ENCODE assay signal across 2 cellular contexts in the genomic region with DNA sequence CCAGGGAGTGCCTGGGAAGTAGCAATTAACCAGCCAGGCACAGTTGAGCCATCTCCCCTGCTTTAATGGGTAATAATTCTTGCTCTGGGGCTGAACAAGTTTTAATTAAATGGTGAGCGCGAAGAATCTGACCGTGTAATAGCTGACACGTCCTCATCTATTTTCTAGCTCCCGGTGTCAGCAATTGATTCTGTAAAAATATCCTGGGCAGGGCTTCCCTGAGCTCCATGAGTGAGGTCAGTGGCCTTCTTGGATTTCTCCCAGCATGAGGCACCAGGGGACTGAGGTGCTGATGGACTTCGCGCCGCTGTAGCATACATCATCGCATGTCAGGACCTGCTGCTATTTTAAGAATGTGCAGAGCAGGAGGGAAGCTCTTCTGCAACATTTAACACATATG.
TF ChIP-seq lines count a peak whose summit lies in the region.

No MANE protein-coding gene starts in this region.

TF ChIP-seq in IMR-90, 13 proteins besides CTCF, POLR2A, EP300 and RAD21 (continued from another document):
- TF ChIP-seq, protein P1, sequence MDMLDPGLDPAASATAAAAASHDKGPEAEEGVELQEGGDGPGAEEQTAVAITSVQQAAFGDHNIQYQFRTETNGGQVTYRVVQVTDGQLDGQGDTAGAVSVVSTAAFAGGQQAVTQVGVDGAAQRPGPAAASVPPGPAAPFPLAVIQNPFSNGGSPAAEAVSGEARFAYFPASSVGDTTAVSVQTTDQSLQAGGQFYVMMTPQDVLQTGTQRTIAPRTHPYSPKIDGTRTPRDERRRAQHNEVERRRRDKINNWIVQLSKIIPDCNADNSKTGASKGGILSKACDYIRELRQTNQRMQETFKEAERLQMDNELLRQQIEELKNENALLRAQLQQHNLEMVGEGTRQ (IDR thresholded peaks at IDR 0.05; ENCODE audit: low read depth, low read length), result no peak
- TF ChIP-seq, protein P2, sequence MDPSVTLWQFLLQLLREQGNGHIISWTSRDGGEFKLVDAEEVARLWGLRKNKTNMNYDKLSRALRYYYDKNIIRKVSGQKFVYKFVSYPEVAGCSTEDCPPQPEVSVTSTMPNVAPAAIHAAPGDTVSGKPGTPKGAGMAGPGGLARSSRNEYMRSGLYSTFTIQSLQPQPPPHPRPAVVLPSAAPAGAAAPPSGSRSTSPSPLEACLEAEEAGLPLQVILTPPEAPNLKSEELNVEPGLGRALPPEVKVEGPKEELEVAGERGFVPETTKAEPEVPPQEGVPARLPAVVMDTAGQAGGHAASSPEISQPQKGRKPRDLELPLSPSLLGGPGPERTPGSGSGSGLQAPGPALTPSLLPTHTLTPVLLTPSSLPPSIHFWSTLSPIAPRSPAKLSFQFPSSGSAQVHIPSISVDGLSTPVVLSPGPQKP (IDR thresholded peaks at IDR 0.05; ENCODE audit: borderline replicate concordance, low read depth, low read length), result no peak
- TF ChIP-seq MAZ (IDR thresholded peaks at IDR 0.05; ENCODE audit: borderline replicate concordance, low read depth, low read length) (no peak), MXI1 (IDR thresholded peaks at IDR 0.05; ENCODE audit: borderline replicate concordance, low read depth, low read length) (no peak), CEBPB (IDR thresholded peaks at IDR 0.05; ENCODE audit: low read depth, low read length) (no peak), BHLHE40 (IDR thresholded peaks at IDR 0.05; ENCODE audit: low read depth, low read length) (no peak), RCOR1 (IDR thresholded peaks at IDR 0.05; ENCODE audit: insufficient replicate concordance, low read length) (no peak), CHD1 (IDR thresholded peaks at IDR 0.05; ENCODE audit: low read depth, low read length) (no peak), SMC3 (IDR thresholded peaks at IDR 0.05; ENCODE audit: low read depth, low read length) (no peak)
TF ChIP-seq in IMR-90: peak in this region for 0.

TF ChIP-seq in WTC11, 78 proteins besides CTCF, POLR2A, EP300 and RAD21:
- TF ChIP-seq, protein P3, sequence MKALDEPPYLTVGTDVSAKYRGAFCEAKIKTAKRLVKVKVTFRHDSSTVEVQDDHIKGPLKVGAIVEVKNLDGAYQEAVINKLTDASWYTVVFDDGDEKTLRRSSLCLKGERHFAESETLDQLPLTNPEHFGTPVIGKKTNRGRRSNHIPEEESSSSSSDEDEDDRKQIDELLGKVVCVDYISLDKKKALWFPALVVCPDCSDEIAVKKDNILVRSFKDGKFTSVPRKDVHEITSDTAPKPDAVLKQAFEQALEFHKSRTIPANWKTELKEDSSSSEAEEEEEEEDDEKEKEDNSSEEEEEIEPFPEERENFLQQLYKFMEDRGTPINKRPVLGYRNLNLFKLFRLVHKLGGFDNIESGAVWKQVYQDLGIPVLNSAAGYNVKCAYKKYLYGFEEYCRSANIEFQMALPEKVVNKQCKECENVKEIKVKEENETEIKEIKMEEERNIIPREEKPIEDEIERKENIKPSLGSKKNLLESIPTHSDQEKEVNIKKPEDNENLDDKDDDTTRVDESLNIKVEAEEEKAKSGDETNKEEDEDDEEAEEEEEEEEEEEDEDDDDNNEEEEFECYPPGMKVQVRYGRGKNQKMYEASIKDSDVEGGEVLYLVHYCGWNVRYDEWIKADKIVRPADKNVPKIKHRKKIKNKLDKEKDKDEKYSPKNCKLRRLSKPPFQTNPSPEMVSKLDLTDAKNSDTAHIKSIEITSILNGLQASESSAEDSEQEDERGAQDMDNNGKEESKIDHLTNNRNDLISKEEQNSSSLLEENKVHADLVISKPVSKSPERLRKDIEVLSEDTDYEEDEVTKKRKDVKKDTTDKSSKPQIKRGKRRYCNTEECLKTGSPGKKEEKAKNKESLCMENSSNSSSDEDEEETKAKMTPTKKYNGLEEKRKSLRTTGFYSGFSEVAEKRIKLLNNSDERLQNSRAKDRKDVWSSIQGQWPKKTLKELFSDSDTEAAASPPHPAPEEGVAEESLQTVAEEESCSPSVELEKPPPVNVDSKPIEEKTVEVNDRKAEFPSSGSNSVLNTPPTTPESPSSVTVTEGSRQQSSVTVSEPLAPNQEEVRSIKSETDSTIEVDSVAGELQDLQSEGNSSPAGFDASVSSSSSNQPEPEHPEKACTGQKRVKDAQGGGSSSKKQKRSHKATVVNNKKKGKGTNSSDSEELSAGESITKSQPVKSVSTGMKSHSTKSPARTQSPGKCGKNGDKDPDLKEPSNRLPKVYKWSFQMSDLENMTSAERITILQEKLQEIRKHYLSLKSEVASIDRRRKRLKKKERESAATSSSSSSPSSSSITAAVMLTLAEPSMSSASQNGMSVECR (CRISPR knock-in tag; IDR thresholded peaks at IDR 0.05; ENCODE audit: borderline replicate concordance), result no peak
- TF ChIP-seq, protein P4, sequence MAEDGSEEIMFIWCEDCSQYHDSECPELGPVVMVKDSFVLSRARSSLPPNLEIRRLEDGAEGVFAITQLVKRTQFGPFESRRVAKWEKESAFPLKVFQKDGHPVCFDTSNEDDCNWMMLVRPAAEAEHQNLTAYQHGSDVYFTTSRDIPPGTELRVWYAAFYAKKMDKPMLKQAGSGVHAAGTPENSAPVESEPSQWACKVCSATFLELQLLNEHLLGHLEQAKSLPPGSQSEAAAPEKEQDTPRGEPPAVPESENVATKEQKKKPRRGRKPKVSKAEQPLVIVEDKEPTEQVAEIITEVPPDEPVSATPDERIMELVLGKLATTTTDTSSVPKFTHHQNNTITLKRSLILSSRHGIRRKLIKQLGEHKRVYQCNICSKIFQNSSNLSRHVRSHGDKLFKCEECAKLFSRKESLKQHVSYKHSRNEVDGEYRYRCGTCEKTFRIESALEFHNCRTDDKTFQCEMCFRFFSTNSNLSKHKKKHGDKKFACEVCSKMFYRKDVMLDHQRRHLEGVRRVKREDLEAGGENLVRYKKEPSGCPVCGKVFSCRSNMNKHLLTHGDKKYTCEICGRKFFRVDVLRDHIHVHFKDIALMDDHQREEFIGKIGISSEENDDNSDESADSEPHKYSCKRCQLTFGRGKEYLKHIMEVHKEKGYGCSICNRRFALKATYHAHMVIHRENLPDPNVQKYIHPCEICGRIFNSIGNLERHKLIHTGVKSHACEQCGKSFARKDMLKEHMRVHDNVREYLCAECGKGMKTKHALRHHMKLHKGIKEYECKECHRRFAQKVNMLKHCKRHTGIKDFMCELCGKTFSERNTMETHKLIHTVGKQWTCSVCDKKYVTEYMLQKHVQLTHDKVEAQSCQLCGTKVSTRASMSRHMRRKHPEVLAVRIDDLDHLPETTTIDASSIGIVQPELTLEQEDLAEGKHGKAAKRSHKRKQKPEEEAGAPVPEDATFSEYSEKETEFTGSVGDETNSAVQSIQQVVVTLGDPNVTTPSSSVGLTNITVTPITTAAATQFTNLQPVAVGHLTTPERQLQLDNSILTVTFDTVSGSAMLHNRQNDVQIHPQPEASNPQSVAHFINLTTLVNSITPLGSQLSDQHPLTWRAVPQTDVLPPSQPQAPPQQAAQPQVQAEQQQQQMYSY (CRISPR knock-in tag; IDR thresholded peaks at IDR 0.05), result no peak
- TF ChIP-seq JUN (CRISPR knock-in tag; IDR thresholded peaks at IDR 0.05) (no peak), ATF1 (CRISPR knock-in tag; IDR thresholded peaks at IDR 0.05) (no peak), SP1 (CRISPR knock-in tag; conservative IDR thresholded peaks at IDR 0.05) (no peak), ETV6 (CRISPR knock-in tag; IDR thresholded peaks at IDR 0.05) (no peak), SOX15 (CRISPR knock-in tag; IDR thresholded peaks at IDR 0.05) (no peak), ZNF416 (CRISPR knock-in tag; IDR thresholded peaks at IDR 0.05) (no peak), IRF2 (CRISPR knock-in tag; IDR thresholded peaks at IDR 0.05; ENCODE audit: borderline replicate concordance, low read depth) (no peak), CBFB (CRISPR knock-in tag; IDR thresholded peaks at IDR 0.05; ENCODE audit: low read depth) (no peak), ZBTB21 (CRISPR knock-in tag; IDR thresholded peaks at IDR 0.05; ENCODE audit: borderline replicate concordance) (no peak), ELF4 (CRISPR knock-in tag; IDR thresholded peaks at IDR 0.05; ENCODE audit: low read depth) (no peak), TCF7 (CRISPR knock-in tag; IDR thresholded peaks at IDR 0.05; ENCODE audit: low read depth) (no peak)
- TF ChIP-seq, protein P5, sequence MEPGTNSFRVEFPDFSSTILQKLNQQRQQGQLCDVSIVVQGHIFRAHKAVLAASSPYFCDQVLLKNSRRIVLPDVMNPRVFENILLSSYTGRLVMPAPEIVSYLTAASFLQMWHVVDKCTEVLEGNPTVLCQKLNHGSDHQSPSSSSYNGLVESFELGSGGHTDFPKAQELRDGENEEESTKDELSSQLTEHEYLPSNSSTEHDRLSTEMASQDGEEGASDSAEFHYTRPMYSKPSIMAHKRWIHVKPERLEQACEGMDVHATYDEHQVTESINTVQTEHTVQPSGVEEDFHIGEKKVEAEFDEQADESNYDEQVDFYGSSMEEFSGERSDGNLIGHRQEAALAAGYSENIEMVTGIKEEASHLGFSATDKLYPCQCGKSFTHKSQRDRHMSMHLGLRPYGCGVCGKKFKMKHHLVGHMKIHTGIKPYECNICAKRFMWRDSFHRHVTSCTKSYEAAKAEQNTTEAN (CRISPR knock-in tag; IDR thresholded peaks at IDR 0.05), result no peak
- TF ChIP-seq, protein P6, sequence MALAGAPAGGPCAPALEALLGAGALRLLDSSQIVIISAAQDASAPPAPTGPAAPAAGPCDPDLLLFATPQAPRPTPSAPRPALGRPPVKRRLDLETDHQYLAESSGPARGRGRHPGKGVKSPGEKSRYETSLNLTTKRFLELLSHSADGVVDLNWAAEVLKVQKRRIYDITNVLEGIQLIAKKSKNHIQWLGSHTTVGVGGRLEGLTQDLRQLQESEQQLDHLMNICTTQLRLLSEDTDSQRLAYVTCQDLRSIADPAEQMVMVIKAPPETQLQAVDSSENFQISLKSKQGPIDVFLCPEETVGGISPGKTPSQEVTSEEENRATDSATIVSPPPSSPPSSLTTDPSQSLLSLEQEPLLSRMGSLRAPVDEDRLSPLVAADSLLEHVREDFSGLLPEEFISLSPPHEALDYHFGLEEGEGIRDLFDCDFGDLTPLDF (CRISPR knock-in tag; IDR thresholded peaks at IDR 0.05), result no peak
